29 cellular contexts compared by ENCODE assay signal in the genomic region with DNA sequence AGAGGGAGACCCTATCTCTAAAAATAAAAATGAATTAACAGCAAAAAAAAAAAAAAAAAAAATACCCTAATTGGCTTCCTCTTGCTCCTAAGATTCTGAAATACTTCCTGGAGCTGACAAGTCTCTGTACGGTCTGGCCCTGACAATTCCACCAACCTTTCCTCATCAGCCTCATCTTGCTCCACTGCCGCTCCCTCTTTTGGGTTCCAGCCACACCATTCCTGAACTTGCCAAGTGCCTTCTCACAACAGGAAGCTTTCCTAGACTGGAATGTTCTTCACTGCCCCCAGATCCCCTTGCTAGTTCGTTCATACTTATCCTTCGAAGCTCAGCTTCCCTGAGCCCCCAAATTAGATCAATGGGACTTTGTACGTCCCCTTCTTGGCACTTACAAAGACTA. TPM values are rescaled to one million over a fixed set of nuclear protein-coding genes. Genes with fewer than 3 reads are reported as not detected.
"Had no signal": no experiment of that assay in that cellular context is flagged by ENCODE, and none has a peak within 500 bp of the region (broad histone marks: within the 10 kb centered on the region; RNA-seq: fewer than 3 reads in every experiment).

No MANE protein-coding gene starts in this region.

- H3K27me3 Mint-ChIP-seq: activated CD8-positive, alpha-beta T cell treated with anti-CD3 and anti-CD28 coated beads for 36 hours had no signal

- H3K9me3 ChIP-seq: adrenal gland, breast epithelium, Peyer's patch, SJCRH30, SK-N-SH had no signal

- H3K4me2 ChIP-seq: SK-N-SH had no signal

- ATAC-seq: activated CD8-positive, alpha-beta T cell treated with anti-CD3 and anti-CD28 coated beads for 36 hours had no signal

- H3K9ac ChIP-seq: SK-N-SH had no signal

- H3K4me1 ChIP-seq: breast epithelium had no signal

- H3K4me3 Mint-ChIP-seq: activated CD8-positive, alpha-beta T cell treated with anti-CD3 and anti-CD28 coated beads for 36 hours; activated naive CD8-positive, alpha-beta T cell treated with anti-CD3 and anti-CD28 coated beads, Interleukin-2, amount 10 ng/mL, durations not matched to agents 7 days and 5 days had no signal

- DNase-seq: activated CD4-positive, alpha-beta T cell treated with anti-CD3 and anti-CD28 coated beads, Interleukin-2, amount 50 U/mL, for 1 hour; activated CD4-positive, CD25-positive, alpha-beta regulatory T cell; activated CD8-positive, alpha-beta memory T cell treated with anti-CD3 and anti-CD28 coated beads, Interleukin-2, amount 50 U/mL, for 4 hours; activated CD8-positive, alpha-beta T cell treated with anti-CD3 and anti-CD28 coated beads for 36 hours; activated naive CD4-positive, alpha-beta T cell treated with anti-CD3 and anti-CD28 coated beads, Interleukin-2, amount 50 U/mL, for 16 hours; activated naive CD8-positive, alpha-beta T cell treated with anti-CD3 and anti-CD28 coated beads, Interleukin-2, amount 10 ng/mL, durations not matched to agents 7 days and 5 days; activated T-cell treated with anti-CD3 and anti-CD28 coated beads, Interleukin-2, amount 50 U/mL, for 1 hour; adrenal gland; anterior cingulate cortex; caudate nucleus; Karpas-422; MM.1S; NCI-H1105; NCI-H1436; NCI-H1694 treated with DMSO at 0.1 percent for 48 hours; NCI-H2081; NCI-H510A treated with DMSO at 0.1 percent for 48 hours; NCI-H69; NK-92 treated with Interleukin-12 subunit alpha and Interleukin-12 subunit beta, amount 100 ng/mL, for 24 hours; OCI-M1; Peyer's patch; Right ventricle myocardium superior; SJCRH30; SK-N-SH; T-helper 1 cell had no signal

- H3K36me3 Mint-ChIP-seq: activated naive CD8-positive, alpha-beta T cell treated with anti-CD3 and anti-CD28 coated beads, Interleukin-2, amount 10 ng/mL, durations not matched to agents 7 days and 5 days had no signal

- H3K9me3 Mint-ChIP-seq: activated CD8-positive, alpha-beta T cell treated with anti-CD3 and anti-CD28 coated beads for 36 hours; activated naive CD8-positive, alpha-beta T cell treated with anti-CD3 and anti-CD28 coated beads, Interleukin-2, amount 10 ng/mL, durations not matched to agents 7 days and 5 days had no signal

- H3K27ac ChIP-seq: adrenal gland, breast epithelium, Peyer's patch, RWPE1, SJCRH30, VCaP had no signal

- H3K36me3 ChIP-seq: adrenal gland, breast epithelium, Peyer's patch, SJCRH30 had no signal

- H3K27ac Mint-ChIP-seq: activated CD8-positive, alpha-beta T cell treated with anti-CD3 and anti-CD28 coated beads for 36 hours; activated naive CD8-positive, alpha-beta T cell treated with anti-CD3 and anti-CD28 coated beads, Interleukin-2, amount 10 ng/mL, durations not matched to agents 7 days and 5 days had no signal

- H3K27me3 ChIP-seq: adrenal gland, breast epithelium, Peyer's patch, SJCRH30 had no signal

- H3K4me3 ChIP-seq: adrenal gland, breast epithelium, Peyer's patch, SJCRH30 had no signal

RNA-seq across cellular contexts. Expression of a gene that starts 37.0 kb away (rescaled TPM):
- total RNA-seq: activated CD8-positive, alpha-beta T cell treated with anti-CD3 and anti-CD28 coated beads for 36 hours; activated naive CD8-positive, alpha-beta T cell treated with anti-CD3 and anti-CD28 coated beads, Interleukin-2, amount 10 ng/mL, durations not matched to agents 7 days and 5 days; Peyer's patch; Right ventricle myocardium superior; T-helper 2 cell treated with Interferon-gamma antibody and Interleukin-4, amounts not matched to agents 100 ng/mL and 5 ng/mL, for 36 hours had no signal
